ENCODE assay signal across 1 cellular context in the genomic region with DNA sequence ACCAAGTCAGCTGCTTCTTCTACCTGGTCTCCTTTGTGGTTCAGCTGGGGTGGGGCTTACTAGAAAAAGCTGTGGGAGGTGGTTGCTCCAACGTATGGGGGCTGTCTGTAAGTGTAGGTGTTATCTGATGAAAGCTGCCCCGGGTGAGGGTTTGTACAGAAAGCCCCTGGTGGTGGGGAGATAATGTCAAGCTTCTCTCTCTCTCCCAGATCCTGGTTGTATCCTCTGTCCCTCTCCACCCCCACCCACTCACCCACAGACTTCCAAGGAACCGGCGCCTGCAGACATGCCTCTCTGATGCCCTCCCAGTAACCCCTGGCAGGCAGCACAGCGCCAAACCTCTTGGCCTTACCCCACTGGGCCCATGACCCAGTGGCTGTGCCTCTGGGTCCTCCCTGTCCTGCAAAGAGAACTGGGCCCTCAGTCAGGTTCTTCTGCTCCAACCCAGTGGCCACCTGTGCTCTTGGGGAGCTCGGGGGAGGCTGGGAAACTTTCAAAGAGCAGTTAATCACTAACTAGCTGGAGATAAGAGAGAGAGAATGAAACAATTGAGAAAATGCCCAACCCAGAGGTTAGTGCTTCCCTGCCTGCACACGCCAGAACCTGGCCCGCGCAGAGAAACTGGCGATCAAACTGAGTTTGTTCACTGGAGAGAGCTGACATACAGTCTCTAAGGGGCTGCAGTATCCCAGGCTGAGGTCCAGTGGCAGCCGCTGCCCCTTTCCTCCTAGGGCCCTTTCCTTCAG.
TF ChIP-seq lines count a peak whose summit lies in the region.

No MANE protein-coding gene starts in this region.

TF ChIP-seq in HepG2, 621 proteins besides CTCF, POLR2A, EP300 and RAD21 (continued from another document and continues in another):
- TF ChIP-seq, protein P1, sequence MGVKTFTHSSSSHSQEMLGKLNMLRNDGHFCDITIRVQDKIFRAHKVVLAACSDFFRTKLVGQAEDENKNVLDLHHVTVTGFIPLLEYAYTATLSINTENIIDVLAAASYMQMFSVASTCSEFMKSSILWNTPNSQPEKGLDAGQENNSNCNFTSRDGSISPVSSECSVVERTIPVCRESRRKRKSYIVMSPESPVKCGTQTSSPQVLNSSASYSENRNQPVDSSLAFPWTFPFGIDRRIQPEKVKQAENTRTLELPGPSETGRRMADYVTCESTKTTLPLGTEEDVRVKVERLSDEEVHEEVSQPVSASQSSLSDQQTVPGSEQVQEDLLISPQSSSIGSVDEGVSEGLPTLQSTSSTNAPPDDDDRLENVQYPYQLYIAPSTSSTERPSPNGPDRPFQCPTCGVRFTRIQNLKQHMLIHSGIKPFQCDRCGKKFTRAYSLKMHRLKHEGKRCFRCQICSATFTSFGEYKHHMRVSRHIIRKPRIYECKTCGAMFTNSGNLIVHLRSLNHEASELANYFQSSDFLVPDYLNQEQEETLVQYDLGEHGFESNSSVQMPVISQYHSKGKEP (CRISPR knock-in tag; IDR thresholded peaks at IDR 0.05): no peak
- TF ChIP-seq PHF8 (CRISPR knock-in tag; IDR thresholded peaks at IDR 0.05) (peak; percentile 46), ZFP82 (CRISPR knock-in tag; IDR thresholded peaks at IDR 0.05; ENCODE audit: borderline replicate concordance) (no peak), POLR2G (IDR thresholded peaks at IDR 0.05; ENCODE audit: low read depth, low read length) (peak; percentile 97), PHF21A (CRISPR knock-in tag; IDR thresholded peaks at IDR 0.05) (peak; percentile 52), KAT7 (CRISPR knock-in tag; IDR thresholded peaks at IDR 0.05; ENCODE audit: borderline replicate concordance) (peak; percentile 57; the same call in 1 of the 2 replicates), ZNF296 (CRISPR knock-in tag; conservative IDR thresholded peaks at IDR 0.05) (0 out of 2 replicates have a peak, but pooled peaks have one; percentile 8), HNF4A (CRISPR knock-in tag; IDR thresholded peaks at IDR 0.05) (peak; percentile 15; the same call in 1 of the 2 replicates), MEIS2 (CRISPR knock-in tag; IDR thresholded peaks at IDR 0.05) (peak; percentile 10; the same call in 1 of the 2 replicates), ZFP1 (CRISPR knock-in tag; IDR thresholded peaks at IDR 0.05) (peak; percentile 20; the same call in 1 of the 2 replicates), MAZ (IDR thresholded peaks at IDR 0.05; ENCODE audit: borderline replicate concordance, low read depth, low read length) (0 out of 2 replicates have a peak, but pooled peaks have one; percentile 33), MAZ (CRISPR knock-in tag; IDR thresholded peaks at IDR 0.05; ENCODE audit: low read depth) (peak; percentile 41; the same call in 1 of the 2 replicates), TBX2 (CRISPR knock-in tag; IDR thresholded peaks at IDR 0.05; ENCODE audit: borderline replicate concordance) (peak; percentile 84), ZNF772 (CRISPR knock-in tag; IDR thresholded peaks at IDR 0.05) (peak; percentile 50; the same call in 1 of the 2 replicates), CBX1 (IDR thresholded peaks at IDR 0.05; ENCODE audit: low read depth) (no peak), SALL1 (CRISPR knock-in tag; IDR thresholded peaks at IDR 0.05) (peak; percentile 70), ZMAT3 (CRISPR knock-in tag; conservative IDR thresholded peaks at IDR 0.05) (0 out of 2 replicates have a peak, but pooled peaks have one; percentile 54), ZNF484 (CRISPR knock-in tag; IDR thresholded peaks at IDR 0.05; ENCODE audit: borderline replicate concordance, low read depth) (no peak), KLF11 (CRISPR knock-in tag; IDR thresholded peaks at IDR 0.05) (peak; percentile 35; the same call in 1 of the 2 replicates), ZNF788 (CRISPR knock-in tag; IDR thresholded peaks at IDR 0.05; ENCODE audit: borderline replicate concordance) (peak; percentile 70; the same call in 1 of the 2 replicates), ARHGAP35 (CRISPR knock-in tag; IDR thresholded peaks at IDR 0.05; ENCODE audit: borderline replicate concordance) (no peak)
- TF ChIP-seq, protein P2, sequence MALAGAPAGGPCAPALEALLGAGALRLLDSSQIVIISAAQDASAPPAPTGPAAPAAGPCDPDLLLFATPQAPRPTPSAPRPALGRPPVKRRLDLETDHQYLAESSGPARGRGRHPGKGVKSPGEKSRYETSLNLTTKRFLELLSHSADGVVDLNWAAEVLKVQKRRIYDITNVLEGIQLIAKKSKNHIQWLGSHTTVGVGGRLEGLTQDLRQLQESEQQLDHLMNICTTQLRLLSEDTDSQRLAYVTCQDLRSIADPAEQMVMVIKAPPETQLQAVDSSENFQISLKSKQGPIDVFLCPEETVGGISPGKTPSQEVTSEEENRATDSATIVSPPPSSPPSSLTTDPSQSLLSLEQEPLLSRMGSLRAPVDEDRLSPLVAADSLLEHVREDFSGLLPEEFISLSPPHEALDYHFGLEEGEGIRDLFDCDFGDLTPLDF (CRISPR knock-in tag; IDR thresholded peaks at IDR 0.05): 0 out of 2 replicates have a peak, but pooled peaks have one; percentile 19
- TF ChIP-seq, protein P3, sequence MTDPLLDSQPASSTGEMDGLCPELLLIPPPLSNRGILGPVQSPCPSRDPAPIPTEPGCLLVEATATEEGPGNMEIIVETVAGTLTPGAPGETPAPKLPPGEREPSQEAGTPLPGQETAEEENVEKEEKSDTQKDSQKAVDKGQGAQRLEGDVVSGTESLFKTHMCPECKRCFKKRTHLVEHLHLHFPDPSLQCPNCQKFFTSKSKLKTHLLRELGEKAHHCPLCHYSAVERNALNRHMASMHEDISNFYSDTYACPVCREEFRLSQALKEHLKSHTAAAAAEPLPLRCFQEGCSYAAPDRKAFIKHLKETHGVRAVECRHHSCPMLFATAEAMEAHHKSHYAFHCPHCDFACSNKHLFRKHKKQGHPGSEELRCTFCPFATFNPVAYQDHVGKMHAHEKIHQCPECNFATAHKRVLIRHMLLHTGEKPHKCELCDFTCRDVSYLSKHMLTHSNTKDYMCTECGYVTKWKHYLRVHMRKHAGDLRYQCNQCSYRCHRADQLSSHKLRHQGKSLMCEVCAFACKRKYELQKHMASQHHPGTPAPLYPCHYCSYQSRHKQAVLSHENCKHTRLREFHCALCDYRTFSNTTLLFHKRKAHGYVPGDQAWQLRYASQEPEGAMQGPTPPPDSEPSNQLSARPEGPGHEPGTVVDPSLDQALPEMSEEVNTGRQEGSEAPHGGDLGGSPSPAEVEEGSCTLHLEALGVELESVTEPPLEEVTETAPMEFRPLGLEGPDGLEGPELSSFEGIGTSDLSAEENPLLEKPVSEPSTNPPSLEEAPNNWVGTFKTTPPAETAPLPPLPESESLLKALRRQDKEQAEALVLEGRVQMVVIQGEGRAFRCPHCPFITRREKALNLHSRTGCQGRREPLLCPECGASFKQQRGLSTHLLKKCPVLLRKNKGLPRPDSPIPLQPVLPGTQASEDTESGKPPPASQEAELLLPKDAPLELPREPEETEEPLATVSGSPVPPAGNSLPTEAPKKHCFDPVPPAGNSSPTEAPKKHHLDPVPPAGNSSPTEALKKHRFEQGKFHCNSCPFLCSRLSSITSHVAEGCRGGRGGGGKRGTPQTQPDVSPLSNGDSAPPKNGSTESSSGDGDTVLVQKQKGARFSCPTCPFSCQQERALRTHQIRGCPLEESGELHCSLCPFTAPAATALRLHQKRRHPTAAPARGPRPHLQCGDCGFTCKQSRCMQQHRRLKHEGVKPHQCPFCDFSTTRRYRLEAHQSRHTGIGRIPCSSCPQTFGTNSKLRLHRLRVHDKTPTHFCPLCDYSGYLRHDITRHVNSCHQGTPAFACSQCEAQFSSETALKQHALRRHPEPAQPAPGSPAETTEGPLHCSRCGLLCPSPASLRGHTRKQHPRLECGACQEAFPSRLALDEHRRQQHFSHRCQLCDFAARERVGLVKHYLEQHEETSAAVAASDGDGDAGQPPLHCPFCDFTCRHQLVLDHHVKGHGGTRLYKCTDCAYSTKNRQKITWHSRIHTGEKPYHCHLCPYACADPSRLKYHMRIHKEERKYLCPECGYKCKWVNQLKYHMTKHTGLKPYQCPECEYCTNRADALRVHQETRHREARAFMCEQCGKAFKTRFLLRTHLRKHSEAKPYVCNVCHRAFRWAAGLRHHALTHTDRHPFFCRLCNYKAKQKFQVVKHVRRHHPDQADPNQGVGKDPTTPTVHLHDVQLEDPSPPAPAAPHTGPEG (CRISPR knock-in tag; IDR thresholded peaks at IDR 0.05): 0 out of 2 replicates have a peak, but pooled peaks have one; percentile 50
- TF ChIP-seq, protein P4, sequence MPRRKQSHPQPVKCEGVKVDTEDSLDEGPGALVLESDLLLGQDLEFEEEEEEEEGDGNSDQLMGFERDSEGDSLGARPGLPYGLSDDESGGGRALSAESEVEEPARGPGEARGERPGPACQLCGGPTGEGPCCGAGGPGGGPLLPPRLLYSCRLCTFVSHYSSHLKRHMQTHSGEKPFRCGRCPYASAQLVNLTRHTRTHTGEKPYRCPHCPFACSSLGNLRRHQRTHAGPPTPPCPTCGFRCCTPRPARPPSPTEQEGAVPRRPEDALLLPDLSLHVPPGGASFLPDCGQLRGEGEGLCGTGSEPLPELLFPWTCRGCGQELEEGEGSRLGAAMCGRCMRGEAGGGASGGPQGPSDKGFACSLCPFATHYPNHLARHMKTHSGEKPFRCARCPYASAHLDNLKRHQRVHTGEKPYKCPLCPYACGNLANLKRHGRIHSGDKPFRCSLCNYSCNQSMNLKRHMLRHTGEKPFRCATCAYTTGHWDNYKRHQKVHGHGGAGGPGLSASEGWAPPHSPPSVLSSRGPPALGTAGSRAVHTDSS (CRISPR knock-in tag; conservative IDR thresholded peaks at IDR 0.05): no peak
- TF ChIP-seq, protein P5, sequence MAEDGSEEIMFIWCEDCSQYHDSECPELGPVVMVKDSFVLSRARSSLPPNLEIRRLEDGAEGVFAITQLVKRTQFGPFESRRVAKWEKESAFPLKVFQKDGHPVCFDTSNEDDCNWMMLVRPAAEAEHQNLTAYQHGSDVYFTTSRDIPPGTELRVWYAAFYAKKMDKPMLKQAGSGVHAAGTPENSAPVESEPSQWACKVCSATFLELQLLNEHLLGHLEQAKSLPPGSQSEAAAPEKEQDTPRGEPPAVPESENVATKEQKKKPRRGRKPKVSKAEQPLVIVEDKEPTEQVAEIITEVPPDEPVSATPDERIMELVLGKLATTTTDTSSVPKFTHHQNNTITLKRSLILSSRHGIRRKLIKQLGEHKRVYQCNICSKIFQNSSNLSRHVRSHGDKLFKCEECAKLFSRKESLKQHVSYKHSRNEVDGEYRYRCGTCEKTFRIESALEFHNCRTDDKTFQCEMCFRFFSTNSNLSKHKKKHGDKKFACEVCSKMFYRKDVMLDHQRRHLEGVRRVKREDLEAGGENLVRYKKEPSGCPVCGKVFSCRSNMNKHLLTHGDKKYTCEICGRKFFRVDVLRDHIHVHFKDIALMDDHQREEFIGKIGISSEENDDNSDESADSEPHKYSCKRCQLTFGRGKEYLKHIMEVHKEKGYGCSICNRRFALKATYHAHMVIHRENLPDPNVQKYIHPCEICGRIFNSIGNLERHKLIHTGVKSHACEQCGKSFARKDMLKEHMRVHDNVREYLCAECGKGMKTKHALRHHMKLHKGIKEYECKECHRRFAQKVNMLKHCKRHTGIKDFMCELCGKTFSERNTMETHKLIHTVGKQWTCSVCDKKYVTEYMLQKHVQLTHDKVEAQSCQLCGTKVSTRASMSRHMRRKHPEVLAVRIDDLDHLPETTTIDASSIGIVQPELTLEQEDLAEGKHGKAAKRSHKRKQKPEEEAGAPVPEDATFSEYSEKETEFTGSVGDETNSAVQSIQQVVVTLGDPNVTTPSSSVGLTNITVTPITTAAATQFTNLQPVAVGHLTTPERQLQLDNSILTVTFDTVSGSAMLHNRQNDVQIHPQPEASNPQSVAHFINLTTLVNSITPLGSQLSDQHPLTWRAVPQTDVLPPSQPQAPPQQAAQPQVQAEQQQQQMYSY (CRISPR knock-in tag; IDR thresholded peaks at IDR 0.05): 0 out of 2 replicates have a peak, but pooled peaks have one; percentile 16
- TF ChIP-seq, protein P6, sequence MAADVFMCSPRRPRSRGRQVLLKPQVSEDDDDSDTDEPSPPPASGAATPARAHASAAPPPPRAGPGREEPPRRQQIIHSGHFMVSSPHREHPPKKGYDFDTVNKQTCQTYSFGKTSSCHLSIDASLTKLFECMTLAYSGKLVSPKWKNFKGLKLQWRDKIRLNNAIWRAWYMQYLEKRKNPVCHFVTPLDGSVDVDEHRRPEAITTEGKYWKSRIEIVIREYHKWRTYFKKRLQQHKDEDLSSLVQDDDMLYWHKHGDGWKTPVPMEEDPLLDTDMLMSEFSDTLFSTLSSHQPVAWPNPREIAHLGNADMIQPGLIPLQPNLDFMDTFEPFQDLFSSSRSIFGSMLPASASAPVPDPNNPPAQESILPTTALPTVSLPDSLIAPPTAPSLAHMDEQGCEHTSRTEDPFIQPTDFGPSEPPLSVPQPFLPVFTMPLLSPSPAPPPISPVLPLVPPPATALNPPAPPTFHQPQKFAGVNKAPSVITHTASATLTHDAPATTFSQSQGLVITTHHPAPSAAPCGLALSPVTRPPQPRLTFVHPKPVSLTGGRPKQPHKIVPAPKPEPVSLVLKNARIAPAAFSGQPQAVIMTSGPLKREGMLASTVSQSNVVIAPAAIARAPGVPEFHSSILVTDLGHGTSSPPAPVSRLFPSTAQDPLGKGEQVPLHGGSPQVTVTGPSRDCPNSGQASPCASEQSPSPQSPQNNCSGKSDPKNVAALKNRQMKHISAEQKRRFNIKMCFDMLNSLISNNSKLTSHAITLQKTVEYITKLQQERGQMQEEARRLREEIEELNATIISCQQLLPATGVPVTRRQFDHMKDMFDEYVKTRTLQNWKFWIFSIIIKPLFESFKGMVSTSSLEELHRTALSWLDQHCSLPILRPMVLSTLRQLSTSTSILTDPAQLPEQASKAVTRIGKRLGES (CRISPR knock-in tag; IDR thresholded peaks at IDR 0.05; ENCODE audit: borderline replicate concordance): no peak
- TF ChIP-seq, protein P7, sequence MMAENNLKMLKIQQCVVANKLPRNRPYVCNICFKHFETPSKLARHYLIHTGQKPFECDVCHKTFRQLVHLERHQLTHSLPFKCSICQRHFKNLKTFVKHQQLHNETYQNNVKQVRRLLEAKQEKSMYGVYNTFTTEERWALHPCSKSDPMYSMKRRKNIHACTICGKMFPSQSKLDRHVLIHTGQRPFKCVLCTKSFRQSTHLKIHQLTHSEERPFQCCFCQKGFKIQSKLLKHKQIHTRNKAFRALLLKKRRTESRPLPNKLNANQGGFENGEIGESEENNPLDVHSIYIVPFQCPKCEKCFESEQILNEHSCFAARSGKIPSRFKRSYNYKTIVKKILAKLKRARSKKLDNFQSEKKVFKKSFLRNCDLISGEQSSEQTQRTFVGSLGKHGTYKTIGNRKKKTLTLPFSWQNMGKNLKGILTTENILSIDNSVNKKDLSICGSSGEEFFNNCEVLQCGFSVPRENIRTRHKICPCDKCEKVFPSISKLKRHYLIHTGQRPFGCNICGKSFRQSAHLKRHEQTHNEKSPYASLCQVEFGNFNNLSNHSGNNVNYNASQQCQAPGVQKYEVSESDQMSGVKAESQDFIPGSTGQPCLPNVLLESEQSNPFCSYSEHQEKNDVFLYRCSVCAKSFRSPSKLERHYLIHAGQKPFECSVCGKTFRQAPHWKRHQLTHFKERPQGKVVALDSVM (CRISPR knock-in tag; IDR thresholded peaks at IDR 0.05): no peak
- TF ChIP-seq, protein P8, sequence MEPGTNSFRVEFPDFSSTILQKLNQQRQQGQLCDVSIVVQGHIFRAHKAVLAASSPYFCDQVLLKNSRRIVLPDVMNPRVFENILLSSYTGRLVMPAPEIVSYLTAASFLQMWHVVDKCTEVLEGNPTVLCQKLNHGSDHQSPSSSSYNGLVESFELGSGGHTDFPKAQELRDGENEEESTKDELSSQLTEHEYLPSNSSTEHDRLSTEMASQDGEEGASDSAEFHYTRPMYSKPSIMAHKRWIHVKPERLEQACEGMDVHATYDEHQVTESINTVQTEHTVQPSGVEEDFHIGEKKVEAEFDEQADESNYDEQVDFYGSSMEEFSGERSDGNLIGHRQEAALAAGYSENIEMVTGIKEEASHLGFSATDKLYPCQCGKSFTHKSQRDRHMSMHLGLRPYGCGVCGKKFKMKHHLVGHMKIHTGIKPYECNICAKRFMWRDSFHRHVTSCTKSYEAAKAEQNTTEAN (CRISPR knock-in tag; conservative IDR thresholded peaks at IDR 0.05): peak; percentile 58; the same call in 1 of the 2 replicates
